11 cellular contexts compared by ENCODE assay signal in the genomic region with DNA sequence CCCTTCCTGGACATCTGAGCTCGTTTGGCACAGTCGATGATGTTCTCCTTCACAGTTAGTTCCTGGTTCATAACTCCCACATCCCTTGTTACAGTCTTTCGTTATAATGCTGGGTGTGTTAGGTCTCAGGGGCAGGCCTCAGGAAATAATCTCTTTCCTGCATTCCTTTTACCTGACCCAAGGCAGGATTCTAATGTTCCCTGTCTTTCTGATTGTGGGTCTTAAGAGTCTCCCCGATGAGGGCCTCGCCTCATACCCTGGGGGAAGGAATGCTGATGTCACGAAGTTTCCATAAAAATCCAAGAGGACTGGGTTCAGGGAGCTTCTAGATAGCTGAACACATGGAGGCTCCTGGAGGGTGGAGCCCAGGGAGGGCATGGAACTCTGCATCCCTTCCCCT.
A peak's percentile ranks its signal among the peaks of the same experiment; 100 is the strongest.
DNase-seq lines count a peak whose midpoint lies in the region; ATAC-seq, FAIRE-seq and TF ChIP-seq lines count a peak whose summit lies in the region.
"Had no signal": no experiment of that assay in that cellular context is flagged by ENCODE, and none has a peak within 500 bp of the region (broad histone marks: within the 10 kb centered on the region; RNA-seq: fewer than 3 reads in every experiment).

No MANE protein-coding gene starts in this region.

- H3K9me3 ChIP-seq in mucosa of descending colon, result no peaks in the 10 kb centered on the region

- intact Hi-C loops in mucosa of descending colon (cut with DNase I, micrococcal nuclease), result loop anchor here in 1 of 2 donors (10.0 kb wide), 1 partner anchor 50 kb away; no protein-coding TSS in a partner anchor
- intact Hi-C loops in dorsolateral prefrontal cortex (cut with DNase I), result no loop called here

- no peaks in the 10 kb centered on the region for H3K36me3 Mint-ChIP-seq in activated CD8-positive, alpha-beta memory T cell treated with anti-CD3 and anti-CD28 coated beads, Interleukin-2, amount 10 ng/mL, durations not matched to agents 7 days and 5 days

- ATAC-seq in mucosa of descending colon, result peak; percentile 85
- ATAC-seq in HG03439 (IDR thresholded peaks at IDR 0.05; ENCODE audit: unreplicated experiment), result no peak
- ATAC-seq in activated CD8-positive, alpha-beta memory T cell treated with anti-CD3 and anti-CD28 coated beads, Interleukin-2, amount 10 ng/mL, durations not matched to agents 7 days and 5 days, result no peak

- H3K4me1 ChIP-seq in mucosa of descending colon (ENCODE audit: low read depth), result peaks cover 14% of the 10 kb centered on the region

- H3K27ac ChIP-seq in dorsolateral prefrontal cortex, result no peak overlapping the region

- H3K27me3 ChIP-seq in bronchial epithelial cell (ENCODE audit: control insufficient read depth, insufficient read depth, low read length) (no peaks in the 10 kb centered on the region), dorsolateral prefrontal cortex (no peaks in the 10 kb centered on the region)

- H3K27me3 Mint-ChIP-seq in activated CD8-positive, alpha-beta memory T cell treated with anti-CD3 and anti-CD28 coated beads, Interleukin-2, amount 10 ng/mL, durations not matched to agents 7 days and 5 days, result no peaks in the 10 kb centered on the region

- no peaks in the 10 kb centered on the region for H3K9me3 Mint-ChIP-seq in activated CD8-positive, alpha-beta memory T cell treated with anti-CD3 and anti-CD28 coated beads, Interleukin-2, amount 10 ng/mL, durations not matched to agents 7 days and 5 days (ENCODE audit: low read depth)

- H3K4me3 ChIP-seq in bronchial epithelial cell (ENCODE audit: low read depth, low read length) (no peak overlapping the region), mucosa of descending colon (no peak overlapping the region), dorsolateral prefrontal cortex (no peak overlapping the region)

- H3K27ac Mint-ChIP-seq in activated CD8-positive, alpha-beta memory T cell treated with anti-CD3 and anti-CD28 coated beads, Interleukin-2, amount 10 ng/mL, durations not matched to agents 7 days and 5 days, result no peak overlapping the region

- DNase-seq in CD1c-positive myeloid dendritic cell (ENCODE audit: extremely low spot score) (peak; percentile 48), LoVo (ENCODE audit: low spot score) (peak; percentile 54), bronchial epithelial cell (ENCODE audit: low read depth) (peak; percentile 84), mucosa of descending colon (no peak), hepatic stellate cell (ENCODE audit: low spot score) (no peak), dorsolateral prefrontal cortex (no peak)
- no peak for DNase-seq in activated CD8-positive, alpha-beta memory T cell treated with anti-CD3 and anti-CD28 coated beads, Interleukin-2, amount 10 ng/mL, durations not matched to agents 7 days and 5 days
- DNase-seq: C1 segment of cervical spinal cord, NCI-H2081 treated with DMSO at 0.1 percent for 48 hours, T-helper 9 cell had no signal

- H3K36me3 ChIP-seq in bronchial epithelial cell (ENCODE audit: control insufficient read depth, insufficient read depth, low read length) (no peaks in the 10 kb centered on the region), mucosa of descending colon (ENCODE audit: low read depth) (no peaks in the 10 kb centered on the region)

- H3K4me1 Mint-ChIP-seq in activated CD8-positive, alpha-beta memory T cell treated with anti-CD3 and anti-CD28 coated beads, Interleukin-2, amount 10 ng/mL, durations not matched to agents 7 days and 5 days, result peaks cover 64% of the 10 kb centered on the region

- CTCF ChIA-PET in activated CD8-positive, alpha-beta memory T cell treated with anti-CD3 and anti-CD28 coated beads, Interleukin-2, amount 10 ng/mL, durations not matched to agents 7 days and 5 days (lab: Charles Lee), result no interaction called here

- no peak for TF ChIP-seq CTCF in bronchial epithelial cell (IDR thresholded peaks at IDR 0.05; ENCODE audit: insufficient read depth, low read length, severe bottlenecking)
- no peak for TF ChIP-seq CTCF in mucosa of descending colon (IDR thresholded peaks at IDR 0.05)
- TF ChIP-seq CTCF in dorsolateral prefrontal cortex (IDR thresholded peaks at IDR 0.05 in 54 of 56, conservative IDR thresholded peaks at IDR 0.05 in 2 of 56; ENCODE audit: low read depth in 1 of 56, partially characterized antibody in 56 of 56), result no peak

- no peak overlapping the region for H3K4me3 Mint-ChIP-seq in activated CD8-positive, alpha-beta memory T cell treated with anti-CD3 and anti-CD28 coated beads, Interleukin-2, amount 10 ng/mL, durations not matched to agents 7 days and 5 days

- no peak for FAIRE-seq in bronchial epithelial cell (lab: Jason Lieb, UNC)

Comparison
In these comparisons a context has a peak if more than half of its experiments do, and no peak if none do; other contexts are left out.
1. DNase-seq: peak in CD1c-positive myeloid dendritic cell (single experiment), LoVo (single experiment) and bronchial epithelial cell (single experiment); none in mucosa of descending colon (0 of 3), hepatic stellate cell (single experiment), dorsolateral prefrontal cortex (0 of 10) and activated CD8-positive, alpha-beta memory T cell treated with anti-CD3 and anti-CD28 coated beads, Interleukin-2, amount 10 ng/mL, durations not matched to agents 7 days and 5 days (single experiment).